ENCODE assay signal across 23 cellular contexts in the genomic region with DNA sequence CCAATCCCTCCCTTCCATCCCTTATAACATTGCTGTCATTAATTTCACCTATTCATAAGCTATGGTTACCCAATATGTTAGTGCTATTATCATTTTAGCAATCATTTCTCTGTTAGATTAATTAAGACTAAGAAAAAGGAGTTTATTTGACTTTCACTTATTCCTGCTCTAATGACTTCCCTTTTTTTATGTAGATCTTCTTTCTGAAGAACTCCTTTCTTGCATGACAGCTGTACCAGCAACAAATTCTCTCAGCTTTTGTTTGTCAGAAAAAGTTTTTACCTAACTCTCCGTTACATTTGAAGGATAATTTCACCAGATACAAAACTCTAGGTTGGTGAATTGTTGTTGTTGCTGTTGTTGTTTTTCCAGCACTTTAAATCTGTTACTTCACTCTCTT. TPM values are rescaled to one million over a fixed set of nuclear protein-coding genes. Genes with fewer than 3 reads are reported as not detected.
"Had no signal": no experiment of that assay in that cellular context is flagged by ENCODE, and none has a peak within 500 bp of the region (broad histone marks: within the 10 kb centered on the region; RNA-seq: fewer than 3 reads in every experiment).

No MANE protein-coding gene starts in this region.

- ATAC-seq: HepG2, K562 had no signal

- H3K27ac Mint-ChIP-seq: IgD-negative memory B cell had no signal

- H3K36me3 Mint-ChIP-seq: IgD-negative memory B cell had no signal

- H3K4me1 Mint-ChIP-seq: IgD-negative memory B cell had no signal

- DNase-seq: Kasumi-1, MM.1S, NCI-H1092 treated with DMSO at 0.1 percent for 48 hours, NCI-H1436, NCI-H187, NCI-H2029, NCI-H2081 treated with DMSO at 0.1 percent for 48 hours, NCI-H2171, NCI-H226, NCI-H446, NCI-H510A, NCI-H524 treated with DMSO at 0.1 percent for 48 hours, NCI-H69, NCI-H774, Right ventricle myocardium superior, RPMI8226, SIG-M5 had no signal

- H3K4me3 Mint-ChIP-seq: IgD-negative memory B cell had no signal

RNA-seq across cellular contexts. Expression of gene OR8B8, which starts 28.6 kb away (rescaled TPM):
- total RNA-seq: HepG2, HT1080, K562, M059J, Right ventricle myocardium superior, SJSA1 had no signal

RNA-seq across cellular contexts. Expression of gene OR8B4, which starts 49.4 kb away (rescaled TPM):
- total RNA-seq: HepG2, HT1080, K562, M059J, Right ventricle myocardium superior, SJSA1 had no signal
